In the genomic region with DNA sequence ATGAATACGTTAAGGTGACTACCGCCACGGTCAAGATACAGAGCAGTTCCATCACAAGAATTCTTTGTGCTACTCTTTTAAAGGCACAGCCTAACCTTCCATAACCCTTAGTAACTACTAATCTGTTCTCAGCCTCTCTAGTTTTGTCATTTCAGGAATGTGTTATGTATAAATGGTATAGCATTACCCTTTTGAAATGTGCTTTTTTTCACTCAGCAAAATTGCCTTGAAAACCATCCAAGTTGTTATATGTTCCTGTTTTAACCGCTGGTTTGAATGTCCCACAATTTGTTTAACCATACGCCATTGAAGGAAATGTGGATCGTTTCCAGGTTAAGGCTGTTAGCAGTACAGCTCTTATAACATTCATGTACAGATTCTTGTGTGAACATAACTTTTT, we compare ENCODE assay signal across 15 cellular contexts. TPM values are rescaled to one million over a fixed set of nuclear protein-coding genes. Genes with fewer than 3 reads are reported as not detected.
A peak's percentile ranks its signal among the peaks of the same experiment; 100 is the strongest.
DNase-seq lines count a peak whose midpoint lies in the region; ATAC-seq, FAIRE-seq and TF ChIP-seq lines count a peak whose summit lies in the region.
"Had no signal": no experiment of that assay in that cellular context is flagged by ENCODE, and none has a peak within 500 bp of the region (broad histone marks: within the 10 kb centered on the region; RNA-seq: fewer than 3 reads in every experiment).

No MANE protein-coding gene starts in this region.

- no peak for DNase-seq in stimulated activated naive CD8-positive, alpha-beta T cell treated with anti-CD3 and anti-CD28 coated beads, Interleukin-15, Interleukin-2, amounts not matched to agents 100 U/mL and 50 U/mL, for 24 hours
- DNase-seq in stimulated activated naive CD8-positive, alpha-beta T cell treated with anti-CD3 and anti-CD28 coated beads, Interleukin-15, amount 100 ng/mL, for 72 hours = no peak
- DNase-seq in central memory CD8-positive, alpha-beta T cell (ENCODE audit: low spot score in 2 of 2) = no peak
- DNase-seq in superior temporal gyrus (ENCODE audit: extremely low spot score) (peak; percentile 33), AG08396 (ENCODE audit: low spot score) (no peak), MCF 10A (ENCODE audit: unreplicated experiment) (no peak), small intestine (no peak)
- DNase-seq: activated CD8-positive, alpha-beta memory T cell treated with anti-CD3 and anti-CD28 coated beads for 24 hours; activated naive CD8-positive, alpha-beta T cell treated with anti-CD3 and anti-CD28 coated beads, Interleukin-2, amount 50 U/mL, for 24 hours; AML-193; EL; NCI-H2227 treated with DMSO at 0.1 percent for 48 hours had no signal

- peaks cover 33% of the 10 kb centered on the region for H3K36me3 Mint-ChIP-seq in central memory CD8-positive, alpha-beta T cell (ENCODE audit: insufficient read depth)
- peaks cover 70% of the 10 kb centered on the region for H3K36me3 Mint-ChIP-seq in MCF 10A (ENCODE audit: insufficient read depth, unreplicated experiment)

- H3K9me3 Mint-ChIP-seq in stimulated activated naive CD8-positive, alpha-beta T cell treated with anti-CD3 and anti-CD28 coated beads, Interleukin-15, amount 100 ng/mL, for 72 hours = no peaks in the 10 kb centered on the region
- H3K9me3 Mint-ChIP-seq in central memory CD8-positive, alpha-beta T cell = no peaks in the 10 kb centered on the region
- H3K9me3 Mint-ChIP-seq in MCF 10A (ENCODE audit: unreplicated experiment) = no peaks in the 10 kb centered on the region
- H3K9me3 Mint-ChIP-seq: activated naive CD8-positive, alpha-beta T cell treated with anti-CD3 and anti-CD28 coated beads, Interleukin-2, amount 50 U/mL, for 24 hours had no signal

- H3K4me1 ChIP-seq in small intestine (ENCODE audit: control insufficient read depth in 2 of 2, insufficient read depth in 1 of 2, low read depth in 1 of 2, low read length in 1 of 2) = peaks cover 2 to 14% of the 10 kb centered on the region in 2 donors

- no peak for TF ChIP-seq CTCF in MCF 10A (IDR thresholded peaks at IDR 0.05; ENCODE audit: unreplicated experiment)

- CTCF ChIA-PET in MCF 10A (lab: Yijun Ruan, JAX) = interaction anchor here (1.0 kb wide), 1 partner anchor 19 kb away, joined by 3 read pairs; no protein-coding TSS in a partner anchor

- no peak overlapping the region for H3K27ac ChIP-seq in small intestine (ENCODE audit: low read depth in 1 of 2, low read length in 1 of 2)

- H3K4me3 ChIP-seq in small intestine (ENCODE audit: low read depth in 1 of 2, low read length in 2 of 2) = no peak overlapping the region

- peak; percentile 36 for ATAC-seq in stimulated activated naive CD8-positive, alpha-beta T cell treated with anti-CD3 and anti-CD28 coated beads, Interleukin-15, Interleukin-2, amounts not matched to agents 100 U/mL and 50 U/mL, for 24 hours
- no peak for ATAC-seq in stimulated activated naive CD8-positive, alpha-beta T cell treated with anti-CD3 and anti-CD28 coated beads, Interleukin-15, amount 100 ng/mL, for 72 hours
- peak; percentile 44 for ATAC-seq in HG02973 (IDR thresholded peaks at IDR 0.05; ENCODE audit: unreplicated experiment)
- ATAC-seq in central memory CD8-positive, alpha-beta T cell (replicated peaks; ENCODE audit: extremely low read depth, poor library complexity, severe bottlenecking) = no peak
- ATAC-seq: activated naive CD8-positive, alpha-beta T cell treated with anti-CD3 and anti-CD28 coated beads, Interleukin-2, amount 50 U/mL, for 24 hours; Panc1 had no signal

- H3K4me1 Mint-ChIP-seq in stimulated activated naive CD8-positive, alpha-beta T cell treated with anti-CD3 and anti-CD28 coated beads, Interleukin-15, amount 100 ng/mL, for 72 hours = peaks cover 75% of the 10 kb centered on the region
- peaks cover 63% of the 10 kb centered on the region for H3K4me1 Mint-ChIP-seq in central memory CD8-positive, alpha-beta T cell
- peaks cover 38% of the 10 kb centered on the region for H3K4me1 Mint-ChIP-seq in MCF 10A (ENCODE audit: insufficient read depth, unreplicated experiment)

- peaks cover 4 to 7% of the 10 kb centered on the region in 2 donors for H3K36me3 ChIP-seq in small intestine (ENCODE audit: control insufficient read depth in 2 of 2, insufficient read depth in 2 of 2, low read length in 2 of 2)

- no peaks in the 10 kb centered on the region for H3K9me3 ChIP-seq in small intestine (ENCODE audit: control insufficient read depth, low read depth)

- H3K4me3 Mint-ChIP-seq in stimulated activated naive CD8-positive, alpha-beta T cell treated with anti-CD3 and anti-CD28 coated beads, Interleukin-15, amount 100 ng/mL, for 72 hours = no peak overlapping the region
- H3K4me3 Mint-ChIP-seq in central memory CD8-positive, alpha-beta T cell = peak overlapping the region; percentile 38
- no peak overlapping the region for H3K4me3 Mint-ChIP-seq in MCF 10A (ENCODE audit: unreplicated experiment)
- H3K4me3 Mint-ChIP-seq: activated naive CD8-positive, alpha-beta T cell treated with anti-CD3 and anti-CD28 coated beads, Interleukin-2, amount 50 U/mL, for 24 hours had no signal

- BruUV-seq in MCF 10A (replicated peaks; lab: Mats Ljungman, UMichigan) = no TSS peak

- FAIRE-seq in small intestine (lab: Jason Lieb, UNC) = no peak
- FAIRE-seq: frontal cortex had no signal

- WGBS in small intestine, 3 donors = 39 to 63% (median 56%) methylated on average over 6 of the region's 6 CpGs

- no peak overlapping the region for H3K27ac Mint-ChIP-seq in stimulated activated naive CD8-positive, alpha-beta T cell treated with anti-CD3 and anti-CD28 coated beads, Interleukin-15, amount 100 ng/mL, for 72 hours
- H3K27ac Mint-ChIP-seq in central memory CD8-positive, alpha-beta T cell (ENCODE audit: low read depth) = peak overlapping the region; percentile 47
- H3K27ac Mint-ChIP-seq in MCF 10A (ENCODE audit: low read depth, unreplicated experiment) = no peak overlapping the region
- H3K27ac Mint-ChIP-seq: activated naive CD8-positive, alpha-beta T cell treated with anti-CD3 and anti-CD28 coated beads, Interleukin-2, amount 50 U/mL, for 24 hours had no signal

- POLR2A ChIA-PET in MCF 10A (lab: Yijun Ruan, JAX) = interaction anchor here (0.7 to 1.2 kb wide), 4 partner anchors 8 to 1233 kb away, joined by 3 to 4 read pairs (median 3); no protein-coding TSS in a partner anchor

- H3K27me3 Mint-ChIP-seq in stimulated activated naive CD8-positive, alpha-beta T cell treated with anti-CD3 and anti-CD28 coated beads, Interleukin-15, amount 100 ng/mL, for 72 hours = no peaks in the 10 kb centered on the region
- H3K27me3 Mint-ChIP-seq in central memory CD8-positive, alpha-beta T cell = no peaks in the 10 kb centered on the region
- H3K27me3 Mint-ChIP-seq in MCF 10A (ENCODE audit: insufficient read depth, unreplicated experiment) = no peaks in the 10 kb centered on the region
- H3K27me3 Mint-ChIP-seq: activated naive CD8-positive, alpha-beta T cell treated with anti-CD3 and anti-CD28 coated beads, Interleukin-2, amount 50 U/mL, for 24 hours had no signal

- intact Hi-C loops in MCF 10A (cut with micrococcal nuclease) = no loop called here

- H3K27me3 ChIP-seq in small intestine (ENCODE audit: control insufficient read depth in 2 of 2, insufficient read depth in 2 of 2, low read length in 2 of 2) = no peaks in the 10 kb centered on the region

RNA-seq across cellular contexts. Expression of a gene that starts 32.0 kb away (rescaled TPM):
- 151 and 155 TPM in 2 replicates for total RNA-seq in MCF 10A (2022)
- polyA plus RNA-seq in small intestine = 10 to 100 TPM; 33.5 to 39.1 (median 34.2) TPM

Comparison
In these comparisons a context has a peak if more than half of its experiments do, and no peak if none do; other contexts are left out.
1. ATAC-seq: peak in stimulated activated naive CD8-positive, alpha-beta T cell treated with anti-CD3 and anti-CD28 coated beads, Interleukin-15, Interleukin-2, amounts not matched to agents 100 U/mL and 50 U/mL, for 24 hours (single experiment) and HG02973 (single experiment); none in stimulated activated naive CD8-positive, alpha-beta T cell treated with anti-CD3 and anti-CD28 coated beads, Interleukin-15, amount 100 ng/mL, for 72 hours (single experiment) and central memory CD8-positive, alpha-beta T cell (single experiment).